ENCODE assay signal across 20 cellular contexts in the genomic region with DNA sequence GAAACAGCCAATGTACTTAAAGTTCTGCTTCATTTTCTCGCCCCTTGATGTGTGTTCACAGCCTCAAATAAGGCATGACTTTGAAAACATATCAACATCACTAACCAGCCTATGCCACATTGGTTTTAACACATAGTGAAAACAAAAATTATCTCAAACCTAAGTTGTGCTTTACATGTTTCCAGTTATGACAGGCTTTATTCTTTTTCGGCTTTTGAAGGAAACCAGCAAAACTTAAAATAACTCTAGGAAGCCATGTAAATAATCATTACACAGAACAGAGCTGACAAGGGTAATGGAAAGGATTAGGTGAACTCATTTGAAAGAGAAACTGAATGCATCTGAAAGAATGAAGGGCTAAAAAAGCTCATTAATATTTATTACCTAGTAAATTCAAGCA. TPM values are rescaled to one million over a fixed set of nuclear protein-coding genes. Genes with fewer than 3 reads are reported as not detected.
DNase-seq lines count a peak whose midpoint lies in the region; ATAC-seq, FAIRE-seq and TF ChIP-seq lines count a peak whose summit lies in the region.
"Had no signal": no experiment of that assay in that cellular context is flagged by ENCODE, and none has a peak within 500 bp of the region (broad histone marks: within the 10 kb centered on the region; RNA-seq: fewer than 3 reads in every experiment).

No MANE protein-coding gene starts in this region.

- TF ChIP-seq CTCF in thyroid gland (IDR thresholded peaks at IDR 0.05): no peak
- TF ChIP-seq CTCF in CD8-positive, alpha-beta T cell (IDR thresholded peaks at IDR 0.05): no peak

- no peak overlapping the region for H2AK5ac ChIP-seq in mesenchymal stem cell (ENCODE audit: low read length, severe bottlenecking)

- H3K4me1 Mint-ChIP-seq in CD8-positive, alpha-beta T cell (ENCODE audit: low read depth): no peaks in the 10 kb centered on the region

- CTCF ChIA-PET in CD8-positive, alpha-beta T cell (lab: Charles Lee): no interaction called here

- WGBS in mesenchymal stem cell: 99% methylated on average over 2 of the region's 2 CpGs
- WGBS in thyroid gland, 2 donors: 79 to 88% methylated on average over 2 of the region's 2 CpGs

- no peaks in the 10 kb centered on the region for H3K79me1 ChIP-seq in mesenchymal stem cell (replicated peaks; ENCODE audit: low read length, poor library complexity, severe bottlenecking)

- no peak overlapping the region for H2BK12ac ChIP-seq in mesenchymal stem cell (ENCODE audit: low read length in 2 of 2)

- no peak overlapping the region for H4K91ac ChIP-seq in mesenchymal stem cell (ENCODE audit: low read length)

- H3K36me3 ChIP-seq in mesenchymal stem cell (ENCODE audit: control insufficient read depth in 1 of 2, insufficient read depth in 2 of 2, low read depth in 1 of 2, low read length in 2 of 2) (no peaks in the 10 kb centered on the region), thyroid gland (no peaks in the 10 kb centered on the region)
- no peaks in the 10 kb centered on the region for H3K36me3 ChIP-seq in CD8-positive, alpha-beta T cell (ENCODE audit: insufficient read depth, low read length)

- H3K27ac ChIP-seq in mesenchymal stem cell (ENCODE audit: low read length, poor library complexity, severe bottlenecking): no peak overlapping the region
- no peak overlapping the region for H3K27ac ChIP-seq in thyroid gland
- H3K27ac ChIP-seq in CD8-positive, alpha-beta T cell (ENCODE audit: low read depth, low read length): no peak overlapping the region
- H3K27ac ChIP-seq: foreskin keratinocyte, SJCRH30, skin epidermis had no signal

- DNase-seq in H54 (ENCODE audit: insufficient read length, low spot score): no peak
- DNase-seq in mesenchymal stem cell: peak; percentile 14
- no peak for DNase-seq in thyroid gland
- DNase-seq in stimulated activated CD8-positive, alpha-beta memory T cell treated with anti-CD3 and anti-CD28 coated beads, Interleukin-4, amount 100 ng/mL, for 48 hours: no peak
- no peak for DNase-seq in CD8-positive, alpha-beta T cell
- DNase-seq: activated CD8-positive, alpha-beta memory T cell treated with anti-CD3 and anti-CD28 coated beads for 24 hours; activated naive CD4-positive, alpha-beta T cell treated with Interleukin-2 at 50 U/mL for 16 hours; CD4-positive, alpha-beta T cell; effector memory CD4-positive, alpha-beta T cell; foreskin keratinocyte; MV-4-11; NCI-H2171; NK-92 treated with Interleukin-12 subunit alpha and Interleukin-12 subunit beta, amount 100 ng/mL, for 24 hours; SJCRH30 had no signal

- H3K14ac ChIP-seq in mesenchymal stem cell (ENCODE audit: low read length in 2 of 2): no peak overlapping the region

- H3K27ac Mint-ChIP-seq in CD8-positive, alpha-beta T cell: no peak overlapping the region
- H3K27ac Mint-ChIP-seq: CD4-positive, alpha-beta T cell had no signal

- no peak overlapping the region for H3K4me3 ChIP-seq in mesenchymal stem cell (ENCODE audit: insufficient read depth in 1 of 2, low read depth in 1 of 2, low read length in 2 of 2)
- H3K4me3 ChIP-seq in thyroid gland (replicated peaks in 1 of 3): no peak overlapping the region
- H3K4me3 ChIP-seq in CD8-positive, alpha-beta T cell (ENCODE audit: low read depth, low read length): no peak overlapping the region
- H3K4me3 ChIP-seq: SJCRH30, skin epidermis had no signal

- no peaks in the 10 kb centered on the region for H3K36me3 Mint-ChIP-seq in CD8-positive, alpha-beta T cell

- no peak overlapping the region for H2BK15ac ChIP-seq in mesenchymal stem cell (ENCODE audit: low read depth, poor library complexity, severe bottlenecking)

- H2BK120ac ChIP-seq in mesenchymal stem cell (ENCODE audit: low read depth, low read length): no peak overlapping the region

- no peak overlapping the region for H3K4me3 Mint-ChIP-seq in CD8-positive, alpha-beta T cell
- H3K4me3 Mint-ChIP-seq: CD4-positive, alpha-beta T cell had no signal

- H3K27me3 ChIP-seq in mesenchymal stem cell (ENCODE audit: control insufficient read depth in 1 of 2, insufficient read depth in 1 of 2, low read length in 2 of 2): no peaks in the 10 kb centered on the region
- no peaks in the 10 kb centered on the region for H3K27me3 ChIP-seq in thyroid gland
- H3K27me3 ChIP-seq in CD8-positive, alpha-beta T cell (ENCODE audit: insufficient read depth, low read length): no peaks in the 10 kb centered on the region
- H3K27me3 ChIP-seq: foreskin keratinocyte, SJCRH30 had no signal

- POLR2A ChIA-PET in CD8-positive, alpha-beta T cell (lab: Charles Lee): no interaction called here

- FAIRE-seq in H54 (lab: Jason Lieb, UNC): peak; percentile 6
- FAIRE-seq: bronchial epithelial cell, TTC549 had no signal

- no peaks in the 10 kb centered on the region for H3K27me3 Mint-ChIP-seq in CD8-positive, alpha-beta T cell (ENCODE audit: low read depth)
- H3K27me3 Mint-ChIP-seq: CD4-positive, alpha-beta T cell had no signal

- H2BK5ac ChIP-seq in mesenchymal stem cell (ENCODE audit: low read depth, low read length, poor library complexity, severe bottlenecking): no peak overlapping the region

- peak; percentile 70 for ATAC-seq in GM19035 (IDR thresholded peaks at IDR 0.05; ENCODE audit: unreplicated experiment)
- ATAC-seq in HG03196 (IDR thresholded peaks at IDR 0.05; ENCODE audit: unreplicated experiment): peak; percentile 75
- no peak for ATAC-seq in CD8-positive, alpha-beta T cell
- ATAC-seq: foreskin keratinocyte, HCT116 had no signal

- H3K9me3 Mint-ChIP-seq in CD8-positive, alpha-beta T cell: peaks cover 4% of the 10 kb centered on the region

- H3K9ac ChIP-seq in mesenchymal stem cell (ENCODE audit: low read length): no peak overlapping the region

- H3K4me1 ChIP-seq in mesenchymal stem cell (ENCODE audit: control insufficient read depth, insufficient read depth, low read depth, low read length) (no peaks in the 10 kb centered on the region), thyroid gland (no peaks in the 10 kb centered on the region)
- H3K4me1 ChIP-seq in CD8-positive, alpha-beta T cell (ENCODE audit: insufficient read depth, low read length): no peaks in the 10 kb centered on the region
- H3K4me1 ChIP-seq: foreskin keratinocyte had no signal

- no peak for TF ChIP-seq POLR2A in H54 (IDR thresholded peaks at IDR 0.05; ENCODE audit: low read depth, low read length)
- TF ChIP-seq POLR2A in thyroid gland (IDR thresholded peaks at IDR 0.05): no peak

- no peak overlapping the region for H3K23ac ChIP-seq in mesenchymal stem cell (ENCODE audit: low read length in 2 of 2)

- intact Hi-C loops in thyroid gland (cut with DNase I): no loop called here
- intact Hi-C loops in CD8-positive, alpha-beta T cell (cut with DNase I, micrococcal nuclease): no loop called here

- no peak overlapping the region for H3K4ac ChIP-seq in mesenchymal stem cell (ENCODE audit: low read depth in 1 of 2, low read length in 2 of 2)

- no peak overlapping the region for H3K18ac ChIP-seq in mesenchymal stem cell (ENCODE audit: low read depth in 1 of 2, low read length in 2 of 2)

- H3K9me3 ChIP-seq in mesenchymal stem cell (ENCODE audit: control insufficient read depth, low read length): no peaks in the 10 kb centered on the region
- H3K9me3 ChIP-seq in thyroid gland: no peaks in the 10 kb centered on the region
- no peaks in the 10 kb centered on the region for H3K9me3 ChIP-seq in CD8-positive, alpha-beta T cell (ENCODE audit: low read length)

- no peak overlapping the region for H2AFZ ChIP-seq in mesenchymal stem cell (ENCODE audit: low read depth, low read length)

- H4K8ac ChIP-seq in mesenchymal stem cell (ENCODE audit: low read length): no peak overlapping the region

- no peak overlapping the region for H3K4me2 ChIP-seq in mesenchymal stem cell (ENCODE audit: low read length, poor library complexity, severe bottlenecking)

RNA-seq across cellular contexts. Expression of a gene that starts 42.1 kb away (rescaled TPM):
- polyA plus RNA-seq in mesenchymal stem cell (2013, experiment 1 of 2): 8.7 TPM
- polyA plus RNA-seq in mesenchymal stem cell (2013, experiment 2 of 2): 9.5 TPM
- 1 to 10 TPM in 1 of 4 donors, under 1 TPM in 3; 0.25 to 1.9 (median 0.63) TPM for total RNA-seq in thyroid gland
- total RNA-seq in CD8-positive, alpha-beta T cell: not detected
- total RNA-seq: bronchial epithelial cell; CD4-positive, alpha-beta T cell; foreskin keratinocyte had no signal
- polyA plus RNA-seq: foreskin keratinocyte had no signal
